Comparison of ENCODE assay signal across 18 cellular contexts in the genomic region with DNA sequence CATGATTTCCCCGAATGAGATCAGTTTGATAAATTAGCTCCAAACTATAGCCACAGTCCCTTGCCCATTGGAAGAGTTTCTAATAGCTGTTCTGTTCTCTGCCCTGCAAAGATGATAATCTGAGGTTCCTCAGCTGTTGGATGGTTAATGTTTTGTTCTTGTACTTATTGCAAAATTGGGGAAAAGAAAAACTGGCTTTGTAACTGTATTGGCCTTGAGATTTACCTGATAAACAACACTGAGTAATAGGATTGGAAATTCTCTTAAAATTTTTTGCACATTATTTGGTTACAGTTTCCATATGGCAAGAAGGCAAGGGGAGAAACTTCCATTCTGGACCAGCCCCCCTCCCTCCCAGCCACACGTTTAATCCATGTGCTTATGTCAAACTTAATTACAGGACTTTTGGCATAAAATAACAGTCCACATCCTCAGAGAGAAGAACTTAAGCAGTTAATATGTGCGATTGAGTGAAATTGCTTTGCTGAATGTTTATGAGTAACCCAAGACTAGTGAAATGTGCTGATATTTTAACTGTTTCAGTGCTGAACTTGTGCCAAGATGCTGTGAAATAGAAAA.
DNase-seq lines count a peak whose midpoint lies in the region; ATAC-seq, FAIRE-seq and TF ChIP-seq lines count a peak whose summit lies in the region.
"Had no signal": no experiment of that assay in that cellular context is flagged by ENCODE, and none has a peak within 500 bp of the region (broad histone marks: within the 10 kb centered on the region; RNA-seq: fewer than 3 reads in every experiment).

No MANE protein-coding gene starts in this region.

- TF ChIP-seq POLR2A in heart left ventricle (IDR thresholded peaks at IDR 0.05) (no peak), upper lobe of left lung (IDR thresholded peaks at IDR 0.05) (no peak), GM18505 (IDR thresholded peaks at IDR 0.05; ENCODE audit: borderline replicate concordance, extremely low read depth, insufficient read depth, insufficient read length) (no peak)

- DNase-seq in heart left ventricle (no peak), left ventricle myocardium superior (no peak), astrocyte (ENCODE audit: low read depth) (no peak), mesenchymal stem cell (no peak), upper lobe of left lung (no peak), left lung (no peak)
- DNase-seq in activated CD4-positive, alpha-beta T cell treated with anti-CD3 and anti-CD28 coated beads for 36 hours: no peak
- DNase-seq: activated CD8-positive, alpha-beta memory T cell treated with anti-CD3 and anti-CD28 coated beads for 24 hours; Calu3; effector memory CD4-positive, alpha-beta T cell; foreskin melanocyte; NCI-H1694; NCI-H510A; WERI-Rb-1 had no signal

- H3K9me3 ChIP-seq in heart left ventricle (no peaks in the 10 kb centered on the region), astrocyte (ENCODE audit: insufficient read depth, low read depth, low read length) (no peaks in the 10 kb centered on the region), mesenchymal stem cell (ENCODE audit: control insufficient read depth, low read length) (no peaks in the 10 kb centered on the region), upper lobe of left lung (no peaks in the 10 kb centered on the region), left lung (no peaks in the 10 kb centered on the region)
- H3K9me3 ChIP-seq: A549, suprapubic skin had no signal

- no peaks in the 10 kb centered on the region for H3K79me2 ChIP-seq in astrocyte (ENCODE audit: insufficient read depth, low read length)

- no peaks in the 10 kb centered on the region for H3K79me1 ChIP-seq in mesenchymal stem cell (replicated peaks; ENCODE audit: low read length, poor library complexity, severe bottlenecking)

- intact Hi-C loops in heart left ventricle (cut with DNase I) (no loop called here), left ventricle myocardium superior (cut with micrococcal nuclease) (no loop called here), left lung (cut with DNase I) (loop anchor here in 1 of 2 donors (10.0 kb wide), 1 partner anchor 102 kb away; no protein-coding TSS in a partner anchor)
- intact Hi-C loops in activated CD4-positive, alpha-beta T cell treated with anti-CD3 and anti-CD28 coated beads for 36 hours (cut with DNase I, micrococcal nuclease): no loop called here

- no peaks in the 10 kb centered on the region for H3K36me3 ChIP-seq in heart left ventricle
- H3K36me3 ChIP-seq in astrocyte (ENCODE audit: insufficient read depth, low read length): no peaks in the 10 kb centered on the region
- H3K36me3 ChIP-seq in mesenchymal stem cell (ENCODE audit: control insufficient read depth in 1 of 2, insufficient read depth in 2 of 2, low read depth in 1 of 2, low read length in 2 of 2): no peaks in the 10 kb centered on the region
- H3K36me3 ChIP-seq in upper lobe of left lung: no peaks in the 10 kb centered on the region
- H3K36me3 ChIP-seq in left lung: no peaks in the 10 kb centered on the region
- H3K36me3 ChIP-seq: suprapubic skin, WERI-Rb-1 had no signal

- POLR2A ChIA-PET in activated CD4-positive, alpha-beta T cell treated with anti-CD3 and anti-CD28 coated beads for 36 hours (lab: Charles Lee): no interaction called here

- no peak overlapping the region for H3K23ac ChIP-seq in mesenchymal stem cell (ENCODE audit: low read length in 2 of 2)

- H2BK120ac ChIP-seq in mesenchymal stem cell (ENCODE audit: low read depth, low read length): no peak overlapping the region

- CTCF ChIA-PET in activated CD4-positive, alpha-beta T cell treated with anti-CD3 and anti-CD28 coated beads for 36 hours (lab: Charles Lee): interaction anchor here (0.9 kb wide), 1 partner anchor 335 kb away, joined by 4 read pairs; no protein-coding TSS in a partner anchor

- H3K4ac ChIP-seq in mesenchymal stem cell (ENCODE audit: low read depth in 1 of 2, low read length in 2 of 2): no peak overlapping the region

- H3K4me1 ChIP-seq in heart left ventricle: peaks cover 0 to 38% (median 9%) of the 10 kb centered on the region in 12 donors
- peaks cover 1% of the 10 kb centered on the region for H3K4me1 ChIP-seq in astrocyte (ENCODE audit: insufficient read depth, low read length)
- no peaks in the 10 kb centered on the region for H3K4me1 ChIP-seq in mesenchymal stem cell (ENCODE audit: control insufficient read depth, insufficient read depth, low read depth, low read length)
- H3K4me1 ChIP-seq in upper lobe of left lung: peaks cover 0 to 23% (median 15%) of the 10 kb centered on the region in 4 donors
- peaks cover 0 to 16% of the 10 kb centered on the region in 2 donors for H3K4me1 ChIP-seq in left lung

- H2AFZ ChIP-seq in astrocyte (ENCODE audit: low read depth, low read length) (no peak overlapping the region), mesenchymal stem cell (ENCODE audit: low read depth, low read length) (no peak overlapping the region)

- H3K9me3 Mint-ChIP-seq in astrocyte (ENCODE audit: unreplicated experiment): no peaks in the 10 kb centered on the region
- H3K9me3 Mint-ChIP-seq in activated CD4-positive, alpha-beta T cell treated with anti-CD3 and anti-CD28 coated beads for 36 hours (ENCODE audit: low read depth): no peaks in the 10 kb centered on the region
- H3K9me3 Mint-ChIP-seq: brain had no signal

- no peak overlapping the region for H3K4me3 Mint-ChIP-seq in astrocyte (ENCODE audit: unreplicated experiment)
- H3K4me3 Mint-ChIP-seq in activated CD4-positive, alpha-beta T cell treated with anti-CD3 and anti-CD28 coated beads for 36 hours: no peak overlapping the region
- H3K4me3 Mint-ChIP-seq: brain had no signal

- no peak overlapping the region for H2BK12ac ChIP-seq in mesenchymal stem cell (ENCODE audit: low read length in 2 of 2)

- H3K27ac Mint-ChIP-seq in astrocyte (ENCODE audit: unreplicated experiment): no peak overlapping the region
- no peak overlapping the region for H3K27ac Mint-ChIP-seq in activated CD4-positive, alpha-beta T cell treated with anti-CD3 and anti-CD28 coated beads for 36 hours

- no peak overlapping the region for H4K8ac ChIP-seq in mesenchymal stem cell (ENCODE audit: low read length)

- H3K27me3 ChIP-seq in heart left ventricle (no peaks in the 10 kb centered on the region), astrocyte (ENCODE audit: insufficient read depth, low read length) (no peaks in the 10 kb centered on the region), mesenchymal stem cell (ENCODE audit: control insufficient read depth in 1 of 2, insufficient read depth in 1 of 2, low read length in 2 of 2) (peaks cover 0 to 6% of the 10 kb centered on the region in 2 experiments), upper lobe of left lung (no peaks in the 10 kb centered on the region), left lung (no peaks in the 10 kb centered on the region)

- no peak overlapping the region for H4K91ac ChIP-seq in mesenchymal stem cell (ENCODE audit: low read length)

- H3K14ac ChIP-seq in mesenchymal stem cell (ENCODE audit: low read length in 2 of 2): no peak overlapping the region

- peak overlapping the region in 9 of 12 donors; percentile 2 to 45 (median 26) for H3K4me3 ChIP-seq in heart left ventricle
- no peak overlapping the region for H3K4me3 ChIP-seq in astrocyte (ENCODE audit: insufficient read depth, low read depth, low read length)
- H3K4me3 ChIP-seq in mesenchymal stem cell (ENCODE audit: insufficient read depth in 1 of 2, low read depth in 1 of 2, low read length in 2 of 2): peak overlapping the region in 1 of 2 experiments; percentile 69
- H3K4me3 ChIP-seq in upper lobe of left lung: peak overlapping the region in 3 of 4 donors; percentile 5 to 35 (median 24)
- no peak overlapping the region for H3K4me3 ChIP-seq in left lung
- H3K4me3 ChIP-seq: A549, suprapubic skin had no signal

- no peaks in the 10 kb centered on the region for H3K4me1 Mint-ChIP-seq in astrocyte (ENCODE audit: low read depth, unreplicated experiment)
- H3K4me1 Mint-ChIP-seq in activated CD4-positive, alpha-beta T cell treated with anti-CD3 and anti-CD28 coated beads for 36 hours: peaks cover 10% of the 10 kb centered on the region

- 51 to 60% (median 56%) methylated on average over 3 of the region's 3 CpGs for WGBS in heart left ventricle, 4 donors
- 36% methylated on average over 2 of the region's 3 CpGs for WGBS in mesenchymal stem cell
- 34 to 35% methylated on average over 3 of the region's 3 CpGs for WGBS in upper lobe of left lung, 2 donors

- TF ChIP-seq CTCF in heart left ventricle (IDR thresholded peaks at IDR 0.05) (no peak), astrocyte (IDR thresholded peaks at IDR 0.05; ENCODE audit: insufficient read depth, low read depth, low read length) (no peak), upper lobe of left lung (IDR thresholded peaks at IDR 0.05) (no peak), left lung (IDR thresholded peaks at IDR 0.05) (no peak)

- no peak overlapping the region for H3K9ac ChIP-seq in astrocyte (ENCODE audit: low read length)
- peak overlapping the region; percentile 70 for H3K9ac ChIP-seq in mesenchymal stem cell (ENCODE audit: low read length)

- H2BK15ac ChIP-seq in mesenchymal stem cell (ENCODE audit: low read depth, poor library complexity, severe bottlenecking): no peak overlapping the region

- H3K18ac ChIP-seq in mesenchymal stem cell (ENCODE audit: low read depth in 1 of 2, low read length in 2 of 2): no peak overlapping the region

- H3K27ac ChIP-seq in heart left ventricle: peak overlapping the region in 8 of 12 donors; percentile 15 to 71 (median 50)
- H3K27ac ChIP-seq in astrocyte (ENCODE audit: low read depth, low read length): no peak overlapping the region
- H3K27ac ChIP-seq in mesenchymal stem cell (ENCODE audit: low read length, poor library complexity, severe bottlenecking): no peak overlapping the region
- H3K27ac ChIP-seq in upper lobe of left lung: peak overlapping the region in 2 of 4 donors; percentile 35 to 56
- H3K27ac ChIP-seq in left lung: peak overlapping the region in 1 of 2 donors; percentile 15
- H3K27ac ChIP-seq: A549, suprapubic skin, WERI-Rb-1 had no signal

- peaks cover 2% of the 10 kb centered on the region for H3K27me3 Mint-ChIP-seq in astrocyte (ENCODE audit: low read depth, unreplicated experiment)
- no peaks in the 10 kb centered on the region for H3K27me3 Mint-ChIP-seq in activated CD4-positive, alpha-beta T cell treated with anti-CD3 and anti-CD28 coated beads for 36 hours
- H3K27me3 Mint-ChIP-seq: brain had no signal

- no peak for TF ChIP-seq EP300 in upper lobe of left lung (IDR thresholded peaks at IDR 0.05)

- no peak overlapping the region for H2AK5ac ChIP-seq in mesenchymal stem cell (ENCODE audit: low read length, severe bottlenecking)

- H3K36me3 Mint-ChIP-seq in astrocyte (ENCODE audit: low read depth, unreplicated experiment): no peaks in the 10 kb centered on the region
- no peaks in the 10 kb centered on the region for H3K36me3 Mint-ChIP-seq in activated CD4-positive, alpha-beta T cell treated with anti-CD3 and anti-CD28 coated beads for 36 hours (ENCODE audit: low read depth)
- H3K36me3 Mint-ChIP-seq: brain had no signal

- no peaks in the 10 kb centered on the region for H4K20me1 ChIP-seq in astrocyte (ENCODE audit: insufficient read depth, low read length)

- H2BK5ac ChIP-seq in mesenchymal stem cell (ENCODE audit: low read depth, low read length, poor library complexity, severe bottlenecking): no peak overlapping the region

- ATAC-seq in heart left ventricle: no peak
- no peak for ATAC-seq in left ventricle myocardium superior
- ATAC-seq in upper lobe of left lung (ENCODE audit: low FRiP score in 2 of 2): peak in 1 of 2 donors; percentile 28
- ATAC-seq in activated CD4-positive, alpha-beta T cell treated with anti-CD3 and anti-CD28 coated beads for 36 hours: no peak
- ATAC-seq in GM18505 (IDR thresholded peaks at IDR 0.05; ENCODE audit: unreplicated experiment): no peak
- no peak for ATAC-seq in left lung
- ATAC-seq: A549 had no signal

- H3K4me2 ChIP-seq in astrocyte (ENCODE audit: low read length) (peak overlapping the region; percentile 51), mesenchymal stem cell (ENCODE audit: low read length, poor library complexity, severe bottlenecking) (no peak overlapping the region)
- H3K4me2 ChIP-seq: A549 had no signal

- FAIRE-seq in astrocyte (lab: Jason Lieb, UNC): no peak
- FAIRE-seq: A549 had no signal

Comparison
In these comparisons a context has a peak if more than half of its experiments do, and no peak if none do; other contexts are left out.
1. H3K27ac ChIP-seq: peak in heart left ventricle (8 of 12); none in astrocyte (single experiment) and mesenchymal stem cell (single experiment).
2. H3K4me3 ChIP-seq: peak in heart left ventricle (9 of 12) and upper lobe of left lung (3 of 4); none in astrocyte (single experiment) and left lung (0 of 2).